ENCODE assay signal across 36 cellular contexts in the genomic region with DNA sequence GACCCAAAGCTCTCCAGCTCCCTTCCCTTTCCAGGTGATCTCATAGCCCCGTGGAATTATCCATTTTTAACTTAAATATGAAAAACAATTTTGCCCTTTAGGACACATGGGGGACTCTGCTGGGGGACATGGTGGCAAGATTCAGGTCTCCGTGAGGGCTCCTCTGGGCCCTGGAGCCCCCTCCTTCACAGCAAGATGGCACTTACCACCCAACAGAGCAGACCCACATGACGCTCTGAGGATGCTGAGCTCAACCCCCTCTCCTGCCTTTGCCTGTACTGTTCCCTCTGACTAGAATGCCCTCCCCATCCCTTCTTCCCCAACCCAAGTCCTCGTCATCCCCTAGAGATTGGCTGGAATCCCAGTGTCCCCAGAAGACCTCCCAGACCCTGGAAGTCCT. TPM values are rescaled to one million over a fixed set of nuclear protein-coding genes. Genes with fewer than 3 reads are reported as not detected.
"Had no signal": no experiment of that assay in that cellular context is flagged by ENCODE, and none has a peak within 500 bp of the region (broad histone marks: within the 10 kb centered on the region; RNA-seq: fewer than 3 reads in every experiment).

No MANE protein-coding gene starts in this region.

- DNase-seq: activated B cell treated with CpG ODN at 0.5 μM for 24 hours; activated CD4-positive, alpha-beta memory T cell treated with anti-CD3 and anti-CD28 coated beads for 36 hours; activated CD4-positive, alpha-beta T cell treated with anti-CD3 and anti-CD28 coated beads for 4 hours; activated CD4-positive, alpha-beta T cell treated with anti-CD3 and anti-CD28 coated beads, Interleukin-2, amount 50 U/mL, for 1 hour; activated CD4-positive, CD25-positive, alpha-beta regulatory T cell treated with anti-CD3 and anti-CD28 coated beads, Interleukin-2, amount 50 U/mL, for 72 hours; activated CD8-positive, alpha-beta memory T cell treated with anti-CD3 and anti-CD28 coated beads, Interleukin-2, amount 50 U/mL, for 4 hours; activated naive CD4-positive, alpha-beta T cell; activated naive CD4-positive, alpha-beta T cell treated with anti-CD3 and anti-CD28 coated beads, Interleukin-2, amount 50 U/mL, for 16 hours; activated naive CD8-positive, alpha-beta T cell treated with anti-CD3 and anti-CD28 coated beads for 36 hours; activated T-cell treated with anti-CD3 and anti-CD28 coated beads for 4 hours; activated T-cell treated with anti-CD3 and anti-CD28 coated beads, Interleukin-2, amount 50 U/mL, for 4 hours; amniotic stem cell; IMR-90; NCI-H1105 treated with DMSO at 0.1 percent for 48 hours; NCI-H1436 treated with DMSO at 0.1 percent for 48 hours; NCI-H187; NCI-H2029 treated with DMSO at 0.1 percent for 48 hours; NCI-H2107; NCI-H2171; NCI-H510A; NCI-H526; NCI-H748 treated with DMSO at 0.1 percent for 48 hours; NK-92 treated with Interleukin-12 subunit alpha and Interleukin-12 subunit beta, amount 100 ng/mL, for 24 hours; PC-3; RPMI8226; SHP77 treated with DMSO at 0.1 percent for 48 hours; SK-N-SH; T-cell; T-helper 17 cell had no signal

- H3K9me3 ChIP-seq: ascending aorta, Peyer's patch, SJSA1, SK-N-SH had no signal

- H3K27ac ChIP-seq: ascending aorta, Peyer's patch, SJSA1, VCaP had no signal

- H3K27ac Mint-ChIP-seq: activated B cell treated with CpG ODN at 0.5 μM for 24 hours; activated CD4-positive, alpha-beta memory T cell treated with anti-CD3 and anti-CD28 coated beads for 36 hours; activated naive CD8-positive, alpha-beta T cell treated with anti-CD3 and anti-CD28 coated beads for 36 hours; activated T-helper 1 cell treated with anti-CD3 and anti-CD28 coated beads, Interleukin-12 subunit alpha, Interleukin-12 subunit beta, Interleukin-2, Interleukin-4 antibody, amounts not matched to agents 30 ng/mL and 10 ng/mL and 1 ng/mL, durations not matched to agents 14 hours and 24 hours and 36 hours; T-cell; T-helper 17 cell had no signal

- H3K27me3 Mint-ChIP-seq: activated B cell treated with CpG ODN at 0.5 μM for 24 hours; activated CD4-positive, alpha-beta memory T cell treated with anti-CD3 and anti-CD28 coated beads for 36 hours; activated naive CD8-positive, alpha-beta T cell treated with anti-CD3 and anti-CD28 coated beads for 36 hours had no signal

- H3K27me3 ChIP-seq: ascending aorta, Peyer's patch had no signal

- H3K4me1 Mint-ChIP-seq: activated B cell treated with CpG ODN at 0.5 μM for 24 hours; activated naive CD8-positive, alpha-beta T cell treated with anti-CD3 and anti-CD28 coated beads for 36 hours; T-cell; T-helper 17 cell had no signal

- H3K9me3 Mint-ChIP-seq: activated CD4-positive, alpha-beta memory T cell treated with anti-CD3 and anti-CD28 coated beads for 36 hours; activated naive CD8-positive, alpha-beta T cell treated with anti-CD3 and anti-CD28 coated beads for 36 hours; activated T-cell treated with anti-CD3 and anti-CD28 coated beads, Interleukin-2, amount 50 U/mL, for 4 hours; activated T-helper 1 cell treated with anti-CD3 and anti-CD28 coated beads, Interleukin-12 subunit alpha, Interleukin-12 subunit beta, Interleukin-2, Interleukin-4 antibody, amounts not matched to agents 30 ng/mL and 10 ng/mL and 1 ng/mL, durations not matched to agents 14 hours and 24 hours and 36 hours had no signal

- H3K4me3 ChIP-seq: ascending aorta, K562, Peyer's patch, SJSA1 had no signal

- H3K4me1 ChIP-seq: ascending aorta, Peyer's patch, SJSA1 had no signal

- H3K4me3 Mint-ChIP-seq: activated B cell treated with CpG ODN at 0.5 μM for 24 hours; activated CD4-positive, alpha-beta memory T cell treated with anti-CD3 and anti-CD28 coated beads for 36 hours; activated naive CD8-positive, alpha-beta T cell treated with anti-CD3 and anti-CD28 coated beads for 36 hours; activated T-cell treated with anti-CD3 and anti-CD28 coated beads, Interleukin-2, amount 50 U/mL, for 4 hours; activated T-helper 1 cell treated with anti-CD3 and anti-CD28 coated beads, Interleukin-12 subunit alpha, Interleukin-12 subunit beta, Interleukin-2, Interleukin-4 antibody, amounts not matched to agents 30 ng/mL and 10 ng/mL and 1 ng/mL, durations not matched to agents 14 hours and 24 hours and 36 hours; T-cell; T-helper 17 cell had no signal

- H3K36me3 Mint-ChIP-seq: activated CD4-positive, alpha-beta memory T cell treated with anti-CD3 and anti-CD28 coated beads for 36 hours; activated naive CD8-positive, alpha-beta T cell treated with anti-CD3 and anti-CD28 coated beads for 36 hours; T-cell had no signal

- H3K36me3 ChIP-seq: ascending aorta, Peyer's patch, SJSA1 had no signal

RNA-seq across cellular contexts. Expression of a gene that starts 17.2 kb away (rescaled TPM):
- total RNA-seq: activated B cell treated with CpG ODN at 0.5 μM for 24 hours; activated CD4-positive, alpha-beta memory T cell treated with anti-CD3 and anti-CD28 coated beads for 36 hours; activated naive CD8-positive, alpha-beta T cell treated with anti-CD3 and anti-CD28 coated beads for 36 hours; activated T-cell treated with anti-CD3 and anti-CD28 coated beads, Interleukin-2, amount 50 U/mL, for 4 hours; activated T-helper 1 cell treated with anti-CD3 and anti-CD28 coated beads, Interleukin-12 subunit alpha, Interleukin-12 subunit beta, Interleukin-2, Interleukin-4 antibody, amounts not matched to agents 30 ng/mL and 10 ng/mL and 1 ng/mL, durations not matched to agents 14 hours and 24 hours and 36 hours; ascending aorta; IMR-90; K562; MCF 10A; PC-3; Peyer's patch; SJSA1; T-cell; T-helper 17 cell had no signal
